18 cellular contexts compared by ENCODE assay signal in genomic region chr2:130819226-130819914, GRCh38. TPM values are rescaled to one million over a fixed set of nuclear protein-coding genes. Genes with fewer than 3 reads are reported as not detected.
A peak's percentile ranks its signal among the peaks of the same experiment; 100 is the strongest.
DNase-seq lines count a peak whose midpoint lies in the region; ATAC-seq and TF ChIP-seq lines count a peak whose summit lies in the region.
"Had no signal": no experiment of that assay in that cellular context is flagged by ENCODE, and none has a peak within 500 bp of the region (broad histone marks: within the 10 kb centered on the region; RNA-seq: fewer than 3 reads in every experiment).

No MANE protein-coding gene starts in this region.

- ATAC-seq in activated naive CD4-positive, alpha-beta T cell treated with anti-CD3 and anti-CD28 coated beads, Interleukin-2, amount 50 U/mL, for 72 hours = no peak
- ATAC-seq: A549 had no signal

- DNase-seq in NCI-H2171 treated with DMSO at 0.1 percent for 48 hours (lab: John Stamatoyannopoulos, UW) = peak; percentile 67
- no peak for DNase-seq in NCI-H2171 (lab: John Stamatoyannopoulos, UW)
- no peak for DNase-seq in G401 (ENCODE audit: low spot score)
- DNase-seq in activated naive CD4-positive, alpha-beta T cell treated with anti-CD3 and anti-CD28 coated beads, Interleukin-2, amount 50 U/mL, for 72 hours (ENCODE audit: low spot score in 2 of 2) = no peak
- no peak for DNase-seq in stimulated activated CD4-positive, alpha-beta T cell treated with anti-CD3 and anti-CD28 coated beads, Interleukin-1b, Interleukin-23, amount 100 ng/mL, for 48 hours
- DNase-seq: activated CD4-positive, alpha-beta T cell treated with anti-CD3 and anti-CD28 coated beads for 48 hours; activated T-cell treated with anti-CD3 and anti-CD28 coated beads, Interleukin-2, amount 50 U/mL, for 1 hour; adrenal gland; KBM-7; naive B cell; NCI-H146; NCI-H748 treated with DMSO at 0.1 percent for 48 hours; stimulated activated naive CD8-positive, alpha-beta T cell treated with anti-CD3 and anti-CD28 coated beads, Interleukin-15, Interleukin-2, amounts not matched to agents 100 U/mL and 50 U/mL, for 24 hours; T-helper 2 cell had no signal

- no peaks in the 10 kb centered on the region for H3K36me3 Mint-ChIP-seq in brain
- H3K36me3 Mint-ChIP-seq in activated naive CD4-positive, alpha-beta T cell treated with anti-CD3 and anti-CD28 coated beads, Interleukin-2, amount 50 U/mL, for 72 hours = no peaks in the 10 kb centered on the region

- no peaks in the 10 kb centered on the region for H3K27me3 Mint-ChIP-seq in brain

- in situ Hi-C loops in G401 (cut with HindIII; ENCODE audit: low sequenced_read_pairs) = no loop called here

- H3K27ac ChIP-seq in layer of hippocampus (ENCODE audit: low read depth, low read length) (peak overlapping the region; percentile 85), temporal lobe (ENCODE audit: low read depth, low read length) (peak overlapping the region; percentile 78)
- H3K27ac ChIP-seq: A549, adrenal gland had no signal

- no peaks in the 10 kb centered on the region for H3K27me3 ChIP-seq in layer of hippocampus (ENCODE audit: control insufficient read depth, insufficient read depth, low read length)
- H3K27me3 ChIP-seq: adrenal gland had no signal

- H3K4me1 Mint-ChIP-seq in brain = peaks cover 41% of the 10 kb centered on the region

- peak overlapping the region in 2 of 5 experiments; percentile 24 to 26 for H3K4me3 Mint-ChIP-seq in brain
- H3K4me3 Mint-ChIP-seq: naive B cell had no signal

- H3K27ac Mint-ChIP-seq in brain = peak overlapping the region; percentile 49 to 97 (median 93)
- H3K27ac Mint-ChIP-seq in activated naive CD4-positive, alpha-beta T cell treated with anti-CD3 and anti-CD28 coated beads, Interleukin-2, amount 50 U/mL, for 72 hours = no peak overlapping the region
- H3K27ac Mint-ChIP-seq: naive B cell had no signal

- TF ChIP-seq CTCF in brain (conservative IDR thresholded peaks at IDR 0.05) = peak; percentile 21 to 26

- H3K9me3 Mint-ChIP-seq in brain = no peaks in the 10 kb centered on the region
- H3K9me3 Mint-ChIP-seq in activated naive CD4-positive, alpha-beta T cell treated with anti-CD3 and anti-CD28 coated beads, Interleukin-2, amount 50 U/mL, for 72 hours = no peaks in the 10 kb centered on the region
- H3K9me3 Mint-ChIP-seq: naive B cell had no signal

RNA-seq across cellular contexts. Expression of gene ARHGEF4, which starts 17.3 kb away (rescaled TPM):
- 47.6 TPM for polyA plus RNA-seq in brain (ENCODE audit: insufficient read depth, low read depth, low replicate concordance)
- total RNA-seq in temporal lobe = 45.7 TPM
- 0.10 TPM in 1 of 2 replicates, not detected in the other for total RNA-seq in G401 (2014; rRNA removed; shearing (Covaris generic))
- total RNA-seq in activated naive CD4-positive, alpha-beta T cell treated with anti-CD3 and anti-CD28 coated beads, Interleukin-2, amount 50 U/mL, for 72 hours = under 1 TPM; 0.20 to 0.80 TPM

Comparison
In these comparisons a context has a peak if more than half of its experiments do, and no peak if none do; other contexts are left out.
1. H3K27ac Mint-ChIP-seq: peak in brain (5 of 5); none in activated naive CD4-positive, alpha-beta T cell treated with anti-CD3 and anti-CD28 coated beads, Interleukin-2, amount 50 U/mL, for 72 hours (0 of 2).
2. RNA of gene ARHGEF4, which starts 17.3 kb away (total RNA-seq): 45.7 TPM in temporal lobe (single experiment); 0.20 to 0.80 TPM in activated naive CD4-positive, alpha-beta T cell treated with anti-CD3 and anti-CD28 coated beads, Interleukin-2, amount 50 U/mL, for 72 hours and 0.10 TPM in G401; every median in the first group is over 10 times any median in the second.